ENCODE assay signal across 3 cellular contexts in genomic region chr4:889516-889915, GRCh38.
"Had no signal": no experiment of that assay in that cellular context is flagged by ENCODE, and none has a peak within 500 bp of the region (broad histone marks: within the 10 kb centered on the region; RNA-seq: fewer than 3 reads in every experiment).

No MANE protein-coding gene starts in this region.

- H3K4me3 ChIP-seq: GM12878 had no signal

- ATAC-seq: GM12878 had no signal

- DNase-seq: GDM1, GF-D8 had no signal
